29 cellular contexts compared by ENCODE assay signal in the genomic region with DNA sequence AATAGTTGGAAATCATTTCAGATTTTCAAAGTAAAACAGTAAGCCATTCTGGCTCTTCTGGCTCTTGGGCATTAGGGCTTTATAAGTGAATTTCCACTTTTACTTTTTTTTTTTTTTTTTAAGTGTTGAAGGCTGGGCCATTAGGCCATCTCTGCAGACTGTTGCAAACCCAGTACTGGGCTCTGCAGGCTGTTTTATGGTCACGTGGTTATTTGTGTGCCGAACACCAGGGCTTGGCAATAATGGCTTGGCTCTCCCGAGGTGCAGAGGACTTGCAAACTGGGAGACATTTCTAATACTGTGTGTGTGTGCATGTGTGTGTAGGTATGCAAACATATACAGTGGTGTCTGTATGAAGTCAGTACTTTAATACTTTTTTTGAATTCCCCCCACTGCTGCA.
"Had no signal": no experiment of that assay in that cellular context is flagged by ENCODE, and none has a peak within 500 bp of the region (broad histone marks: within the 10 kb centered on the region; RNA-seq: fewer than 3 reads in every experiment).

No MANE protein-coding gene starts in this region.

- H2AFZ ChIP-seq: neural progenitor cell had no signal

- H3K36me3 ChIP-seq: left ventricle myocardium inferior, neural progenitor cell, neutrophil, ovary, right atrium auricular region, right lobe of liver, stomach, thyroid gland, transverse colon, upper lobe of left lung, vagina had no signal

- H3K36me3 Mint-ChIP-seq: memory B cell; naive thymus-derived CD8-positive, alpha-beta T cell; stimulated activated memory B cell treated with anti-CD40 and anti-IgM and Interleukin-4, amounts not matched to agents 10 μg/mL and 1 μg/mL and 100 μg/mL, for 72 hours had no signal

- H3K9me3 ChIP-seq: neutrophil, ovary, right lobe of liver, testis, thyroid gland, transverse colon, upper lobe of left lung, vagina had no signal

- H3K9ac ChIP-seq: neural progenitor cell had no signal

- H3K27me3 ChIP-seq: neural progenitor cell, neutrophil, ovary, right atrium auricular region, right lobe of liver, stomach, testis, thyroid gland, transverse colon, upper lobe of left lung, vagina had no signal

- FAIRE-seq: islet of Langerhans, kidney had no signal

- H3K4me1 ChIP-seq: left ventricle myocardium inferior, right atrium auricular region, right lobe of liver, stomach, testis, thyroid gland, transverse colon, vagina had no signal

- ATAC-seq: left colon; naive thymus-derived CD8-positive, alpha-beta T cell; right lobe of liver; stimulated activated memory B cell treated with anti-CD40 and anti-IgM and Interleukin-4, amounts not matched to agents 10 μg/mL and 1 μg/mL and 100 μg/mL, for 72 hours; stimulated activated naive CD8-positive, alpha-beta T cell treated with anti-CD3 and anti-CD28 coated beads, Interleukin-15, Interleukin-2, amounts not matched to agents 100 U/mL and 50 U/mL, for 24 hours had no signal

- DNase-seq: hypothalamus; immature natural killer cell; kidney; left colon; left ventricle myocardium inferior; naive thymus-derived CD8-positive, alpha-beta T cell; nephron progenitor cell; occipital lobe; ovary; stimulated activated CD4-positive, alpha-beta T cell treated with anti-CD3 and anti-CD28 coated beads, Interleukin-1b, Interleukin-23, amount 100 ng/mL, for 48 hours; stimulated activated CD4-positive, alpha-beta T cell treated with anti-CD3 and anti-CD28 coated beads, Interleukin-2, amount 100 ng/mL, for 48 hours; stimulated activated CD4-positive, alpha-beta T cell treated with anti-CD3 and anti-CD28 coated beads, Interleukin-4, amount 100 ng/mL, for 4 hours; stimulated activated CD8-positive, alpha-beta memory T cell treated with anti-CD3 and anti-CD28 coated beads, Interleukin-4, amount 100 ng/mL, for 48 hours; stimulated activated naive CD8-positive, alpha-beta T cell treated with anti-CD3 and anti-CD28 coated beads, Interleukin-15, Interleukin-2, amounts not matched to agents 100 U/mL and 50 U/mL, for 24 hours; stomach; testis; thyroid gland; transverse colon; upper lobe of left lung had no signal

- H3K4me1 Mint-ChIP-seq: memory B cell; stimulated activated memory B cell treated with anti-CD40 and anti-IgM and Interleukin-4, amounts not matched to agents 10 μg/mL and 1 μg/mL and 100 μg/mL, for 72 hours had no signal

- H3K4me2 ChIP-seq: neural progenitor cell, smooth muscle cell had no signal

- H3K9me3 Mint-ChIP-seq: memory B cell; naive thymus-derived CD8-positive, alpha-beta T cell; stimulated activated memory B cell treated with anti-CD40 and anti-IgM and Interleukin-4, amounts not matched to agents 10 μg/mL and 1 μg/mL and 100 μg/mL, for 72 hours had no signal

- H3K27ac Mint-ChIP-seq: immature natural killer cell; memory B cell; naive thymus-derived CD8-positive, alpha-beta T cell; nephron progenitor cell; progenitor cell of endocrine pancreas; stimulated activated memory B cell treated with anti-CD40 and anti-IgM and Interleukin-4, amounts not matched to agents 10 μg/mL and 1 μg/mL and 100 μg/mL, for 72 hours had no signal

- H3K27ac ChIP-seq: left ventricle myocardium inferior, neural progenitor cell, neutrophil, ovary, right atrium auricular region, right lobe of liver, stomach, testis, thyroid gland, transverse colon, upper lobe of left lung, vagina had no signal

- H3K4me3 ChIP-seq: left ventricle myocardium inferior, neural progenitor cell, ovary, right atrium auricular region, right lobe of liver, smooth muscle cell, stomach, testis, thyroid gland, transverse colon, upper lobe of left lung, vagina had no signal

- H3K4me3 Mint-ChIP-seq: immature natural killer cell; memory B cell; naive thymus-derived CD8-positive, alpha-beta T cell; nephron progenitor cell; neural progenitor cell; stimulated activated memory B cell treated with anti-CD40 and anti-IgM and Interleukin-4, amounts not matched to agents 10 μg/mL and 1 μg/mL and 100 μg/mL, for 72 hours had no signal
